Comparison of ENCODE assay signal across 25 cellular contexts in the genomic region with DNA sequence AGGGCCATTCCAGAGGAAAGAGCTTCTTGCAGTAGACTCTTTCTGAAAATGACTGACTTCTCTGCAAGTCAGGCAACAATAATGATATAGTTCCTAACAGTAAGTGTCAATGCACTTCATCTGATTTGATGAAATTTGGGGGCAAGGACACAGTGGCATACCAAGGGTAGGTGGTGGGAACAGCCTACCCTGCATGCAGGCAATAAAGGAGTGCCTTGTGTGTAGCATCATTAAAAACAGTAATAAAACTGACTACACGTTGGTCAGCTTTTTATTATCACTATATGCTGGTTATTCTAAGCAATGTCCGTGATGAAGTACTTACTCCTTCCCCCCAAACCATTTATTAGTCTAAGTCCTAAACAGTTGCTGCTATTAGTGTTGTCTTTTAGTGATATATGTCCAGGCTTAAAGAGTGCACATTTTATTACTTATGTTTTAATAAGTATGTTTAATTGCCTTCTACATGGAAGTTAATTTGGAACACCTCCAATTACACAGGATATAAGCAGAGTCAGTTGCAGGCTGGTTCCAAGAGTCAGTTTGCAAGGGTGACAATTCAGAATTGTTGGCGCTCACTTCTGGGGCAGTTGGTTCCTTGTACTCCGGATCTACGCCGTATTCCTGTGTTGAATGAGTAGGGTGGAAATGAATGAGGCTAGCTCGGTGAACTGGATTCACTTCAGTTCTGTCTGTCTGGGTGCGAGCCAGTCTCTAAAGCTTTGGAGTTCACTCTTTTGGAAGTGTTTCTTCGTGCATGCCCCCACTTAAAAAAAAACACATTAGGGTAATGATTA.
"Had no signal": no experiment of that assay in that cellular context is flagged by ENCODE, and none has a peak within 500 bp of the region (broad histone marks: within the 10 kb centered on the region; RNA-seq: fewer than 3 reads in every experiment).

No MANE protein-coding gene starts in this region.

- H3K27me3 ChIP-seq: ascending aorta, cardiac muscle cell, gastroesophageal sphincter, testis, transverse colon had no signal

- H3K9me3 ChIP-seq: ascending aorta, testis, transverse colon had no signal

- ATAC-seq: activated T-cell treated with anti-CD3 and anti-CD28 coated beads, Interleukin-2, amount 50 U/mL, for 72 hours; effector memory CD8-positive, alpha-beta T cell; gastroesophageal sphincter; natural killer cell treated with Interleukin-12 subunit alpha and Interleukin-12 subunit beta and Interleukin-15 and Interleukin-18, amount 100 ng/mL, for 72 hours had no signal

- H3K4me3 ChIP-seq: ascending aorta, cardiac muscle cell, coronary artery, gastroesophageal sphincter, testis, transverse colon had no signal

- H3K4me1 Mint-ChIP-seq: memory B cell had no signal

- H3K4me3 Mint-ChIP-seq: activated naive CD8-positive, alpha-beta T cell treated with anti-CD3 and anti-CD28 coated beads, Interleukin-2, amount 10 ng/mL, durations not matched to agents 7 days and 5 days; brain; memory B cell; natural killer cell treated with Interleukin-12 subunit alpha and Interleukin-12 subunit beta and Interleukin-15 and Interleukin-18, amount 100 ng/mL, for 72 hours had no signal

- H3K4me1 ChIP-seq: ascending aorta, gastroesophageal sphincter had no signal

- H3K27ac ChIP-seq: ascending aorta, cardiac muscle cell, coronary artery, gastroesophageal sphincter, testis had no signal

- H3K27ac Mint-ChIP-seq: activated naive CD8-positive, alpha-beta T cell treated with anti-CD3 and anti-CD28 coated beads, Interleukin-2, amount 10 ng/mL, durations not matched to agents 7 days and 5 days; brain; effector memory CD8-positive, alpha-beta T cell; memory B cell; natural killer cell treated with Interleukin-12 subunit alpha and Interleukin-12 subunit beta and Interleukin-15 and Interleukin-18, amount 100 ng/mL, for 72 hours; progenitor cell of endocrine pancreas had no signal

- H3K9me3 Mint-ChIP-seq: effector memory CD8-positive, alpha-beta T cell; memory B cell; natural killer cell treated with Interleukin-12 subunit alpha and Interleukin-12 subunit beta and Interleukin-15 and Interleukin-18, amount 100 ng/mL, for 72 hours had no signal

- DNase-seq: activated CD4-positive, alpha-beta T cell treated with anti-CD3 and anti-CD28 coated beads for 4 hours; activated CD4-positive, alpha-beta T cell treated with anti-CD3 and anti-CD28 coated beads, Interleukin-2, amount 50 U/mL, for 4 hours; activated effector memory CD4-positive, alpha-beta T cell treated with Interleukin-2 at 50 U/mL for 16 hours; activated naive CD4-positive, alpha-beta T cell treated with Interleukin-2 at 50 U/mL for 16 hours; activated naive CD8-positive, alpha-beta T cell treated with anti-CD3 and anti-CD28 coated beads, Interleukin-2, amount 10 ng/mL, durations not matched to agents 7 days and 5 days; activated T-cell treated with anti-CD3 and anti-CD28 coated beads for 4 hours; activated T-cell treated with anti-CD3 and anti-CD28 coated beads, Interleukin-2, amount 50 U/mL, for 72 hours; cerebellar nuclear complex; effector memory CD8-positive, alpha-beta T cell; hippocampal formation; kidney; stimulated activated CD4-positive, alpha-beta T cell treated with anti-CD3 and anti-CD28 coated beads, Interleukin-15, amount 100 ng/mL, for 24 hours; stimulated activated CD4-positive, alpha-beta T cell treated with anti-CD3 and anti-CD28 coated beads, Interleukin-2, amount 100 ng/mL, for 24 hours; stimulated activated naive CD4-positive, alpha-beta T cell; T-helper 1 cell; testis; transverse colon had no signal

- H3K27me3 Mint-ChIP-seq: memory B cell, progenitor cell of endocrine pancreas had no signal

- H3K36me3 Mint-ChIP-seq: brain; natural killer cell treated with Interleukin-12 subunit alpha and Interleukin-12 subunit beta and Interleukin-15 and Interleukin-18, amount 100 ng/mL, for 72 hours had no signal

- FAIRE-seq: kidney had no signal

- H3K36me3 ChIP-seq: ascending aorta, cardiac muscle cell, gastroesophageal sphincter, transverse colon had no signal
